Comparison of ENCODE assay signal across 1 cellular context in the genomic region with DNA sequence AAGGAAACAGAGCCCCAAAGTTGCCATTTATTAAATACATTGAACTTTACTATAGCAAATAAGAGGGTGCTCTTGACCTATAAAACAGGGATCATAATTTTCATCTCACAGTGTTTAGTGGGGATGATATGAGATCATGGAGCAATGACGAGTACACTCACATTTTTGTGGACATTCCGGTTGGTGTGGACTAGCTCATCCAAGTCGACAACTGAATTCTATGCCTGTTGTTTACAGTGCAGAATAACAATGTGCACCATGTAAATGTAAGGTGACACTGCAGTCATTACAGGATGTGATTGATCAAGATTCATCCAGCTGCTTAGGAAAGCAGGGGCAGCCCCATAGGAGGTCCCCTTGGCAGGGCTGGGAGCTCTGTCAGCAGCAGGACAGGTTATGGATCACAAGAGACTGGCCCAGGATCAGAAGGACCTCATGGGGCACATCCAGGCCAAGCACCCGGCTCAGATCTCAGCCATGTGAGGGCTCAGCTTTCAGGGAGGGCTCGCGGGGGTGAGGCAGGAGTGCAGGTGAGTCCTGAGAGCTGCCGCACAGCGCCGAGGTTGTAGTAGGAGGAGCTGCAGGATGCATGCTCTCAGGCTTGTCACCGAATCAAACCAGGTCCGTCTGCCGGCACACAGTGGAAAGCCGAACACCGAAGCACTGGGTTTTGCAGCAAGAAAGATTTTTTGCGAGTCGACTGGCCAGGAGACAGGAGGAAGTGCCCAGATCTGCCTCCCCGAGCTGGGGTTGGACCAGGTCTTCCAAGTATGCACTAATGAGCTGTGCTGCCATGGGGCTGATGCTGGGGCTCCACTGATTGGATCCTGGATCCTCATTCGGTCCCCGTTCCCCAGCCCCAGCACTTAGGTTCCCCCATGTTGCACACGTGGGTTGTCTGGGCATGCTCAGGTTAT.
TF ChIP-seq lines count a peak whose summit lies in the region.

No MANE protein-coding gene starts in this region.

TF ChIP-seq in HepG2, 621 proteins besides CTCF, POLR2A, EP300 and RAD21:
- TF ChIP-seq, protein P1, sequence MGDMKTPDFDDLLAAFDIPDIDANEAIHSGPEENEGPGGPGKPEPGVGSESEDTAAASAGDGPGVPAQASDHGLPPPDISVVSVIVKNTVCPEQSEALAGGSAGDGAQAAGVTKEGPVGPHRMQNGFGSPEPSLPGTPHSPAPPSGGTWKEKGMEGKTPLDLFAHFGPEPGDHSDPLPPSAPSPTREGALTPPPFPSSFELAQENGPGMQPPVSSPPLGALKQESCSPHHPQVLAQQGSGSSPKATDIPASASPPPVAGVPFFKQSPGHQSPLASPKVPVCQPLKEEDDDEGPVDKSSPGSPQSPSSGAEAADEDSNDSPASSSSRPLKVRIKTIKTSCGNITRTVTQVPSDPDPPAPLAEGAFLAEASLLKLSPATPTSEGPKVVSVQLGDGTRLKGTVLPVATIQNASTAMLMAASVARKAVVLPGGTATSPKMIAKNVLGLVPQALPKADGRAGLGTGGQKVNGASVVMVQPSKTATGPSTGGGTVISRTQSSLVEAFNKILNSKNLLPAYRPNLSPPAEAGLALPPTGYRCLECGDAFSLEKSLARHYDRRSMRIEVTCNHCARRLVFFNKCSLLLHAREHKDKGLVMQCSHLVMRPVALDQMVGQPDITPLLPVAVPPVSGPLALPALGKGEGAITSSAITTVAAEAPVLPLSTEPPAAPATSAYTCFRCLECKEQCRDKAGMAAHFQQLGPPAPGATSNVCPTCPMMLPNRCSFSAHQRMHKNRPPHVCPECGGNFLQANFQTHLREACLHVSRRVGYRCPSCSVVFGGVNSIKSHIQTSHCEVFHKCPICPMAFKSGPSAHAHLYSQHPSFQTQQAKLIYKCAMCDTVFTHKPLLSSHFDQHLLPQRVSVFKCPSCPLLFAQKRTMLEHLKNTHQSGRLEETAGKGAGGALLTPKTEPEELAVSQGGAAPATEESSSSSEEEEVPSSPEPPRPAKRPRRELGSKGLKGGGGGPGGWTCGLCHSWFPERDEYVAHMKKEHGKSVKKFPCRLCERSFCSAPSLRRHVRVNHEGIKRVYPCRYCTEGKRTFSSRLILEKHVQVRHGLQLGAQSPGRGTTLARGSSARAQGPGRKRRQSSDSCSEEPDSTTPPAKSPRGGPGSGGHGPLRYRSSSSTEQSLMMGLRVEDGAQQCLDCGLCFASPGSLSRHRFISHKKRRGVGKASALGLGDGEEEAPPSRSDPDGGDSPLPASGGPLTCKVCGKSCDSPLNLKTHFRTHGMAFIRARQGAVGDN (CRISPR knock-in tag; IDR thresholded peaks at IDR 0.05): no peak
- TF ChIP-seq HNF4G (IDR thresholded peaks at IDR 0.05; ENCODE audit: borderline replicate concordance, low read depth, low read length) (no peak), HNF4G (CRISPR knock-in tag; IDR thresholded peaks at IDR 0.05; ENCODE audit: borderline replicate concordance, low read depth) (no peak), KLF13 (CRISPR knock-in tag; IDR thresholded peaks at IDR 0.05) (no peak), ZSCAN29 (CRISPR knock-in tag; conservative IDR thresholded peaks at IDR 0.05) (no peak)
- TF ChIP-seq, protein P2, sequence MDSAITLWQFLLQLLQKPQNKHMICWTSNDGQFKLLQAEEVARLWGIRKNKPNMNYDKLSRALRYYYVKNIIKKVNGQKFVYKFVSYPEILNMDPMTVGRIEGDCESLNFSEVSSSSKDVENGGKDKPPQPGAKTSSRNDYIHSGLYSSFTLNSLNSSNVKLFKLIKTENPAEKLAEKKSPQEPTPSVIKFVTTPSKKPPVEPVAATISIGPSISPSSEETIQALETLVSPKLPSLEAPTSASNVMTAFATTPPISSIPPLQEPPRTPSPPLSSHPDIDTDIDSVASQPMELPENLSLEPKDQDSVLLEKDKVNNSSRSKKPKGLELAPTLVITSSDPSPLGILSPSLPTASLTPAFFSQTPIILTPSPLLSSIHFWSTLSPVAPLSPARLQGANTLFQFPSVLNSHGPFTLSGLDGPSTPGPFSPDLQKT (CRISPR knock-in tag; IDR thresholded peaks at IDR 0.05; ENCODE audit: borderline replicate concordance): no peak
